ENCODE assay signal across 1 cellular context in the genomic region with DNA sequence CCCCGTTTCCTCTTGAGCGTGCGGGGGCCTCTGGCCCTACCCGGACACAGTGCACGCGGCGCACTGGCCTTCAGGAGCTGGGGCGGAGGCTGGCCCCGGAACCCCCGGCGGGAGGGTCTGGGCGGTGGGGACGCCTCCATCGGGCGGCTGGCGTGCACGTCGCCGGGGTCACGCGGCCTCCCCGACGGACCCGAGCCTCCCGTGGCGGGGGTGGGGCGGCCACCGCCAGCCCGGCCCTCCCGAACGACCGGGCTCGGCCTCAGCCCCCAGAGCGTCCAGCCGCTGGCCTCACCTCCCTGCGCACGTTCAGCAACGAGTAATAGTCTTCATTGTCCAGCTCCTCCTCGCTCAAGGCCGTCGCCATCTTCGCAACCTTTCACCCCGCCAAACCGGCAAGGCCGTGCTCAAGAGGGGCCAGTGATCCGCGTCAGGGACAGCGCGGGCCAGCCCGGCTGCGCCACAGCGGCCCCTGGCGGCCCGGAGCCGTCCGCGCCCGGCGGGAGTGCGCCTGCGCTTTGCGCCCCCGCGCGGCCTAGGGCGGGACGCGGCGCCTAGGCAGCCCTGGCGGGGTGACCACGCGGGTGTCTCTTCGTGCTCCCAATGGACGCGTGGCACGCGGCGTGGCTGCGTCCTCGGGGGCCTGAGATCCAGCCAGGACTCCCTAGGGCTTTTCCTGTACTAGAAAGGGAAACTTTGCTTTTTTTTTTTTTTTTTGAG.
TF ChIP-seq lines count a peak whose summit lies in the region.

A gene with protein sequence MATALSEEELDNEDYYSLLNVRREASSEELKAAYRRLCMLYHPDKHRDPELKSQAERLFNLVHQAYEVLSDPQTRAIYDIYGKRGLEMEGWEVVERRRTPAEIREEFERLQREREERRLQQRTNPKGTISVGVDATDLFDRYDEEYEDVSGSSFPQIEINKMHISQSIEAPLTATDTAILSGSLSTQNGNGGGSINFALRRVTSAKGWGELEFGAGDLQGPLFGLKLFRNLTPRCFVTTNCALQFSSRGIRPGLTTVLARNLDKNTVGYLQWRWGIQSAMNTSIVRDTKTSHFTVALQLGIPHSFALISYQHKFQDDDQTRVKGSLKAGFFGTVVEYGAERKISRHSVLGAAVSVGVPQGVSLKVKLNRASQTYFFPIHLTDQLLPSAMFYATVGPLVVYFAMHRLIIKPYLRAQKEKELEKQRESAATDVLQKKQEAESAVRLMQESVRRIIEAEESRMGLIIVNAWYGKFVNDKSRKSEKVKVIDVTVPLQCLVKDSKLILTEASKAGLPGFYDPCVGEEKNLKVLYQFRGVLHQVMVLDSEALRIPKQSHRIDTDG (minus strand): TSS at position 380 of the 717 bp plus-strand sequence. CDS start 16 bp downstream, at position 364.

TF ChIP-seq in K562, 482 proteins besides CTCF, POLR2A, EP300 and RAD21 (continued from another document and continues in another):
- TF ChIP-seq ZNF318 (IDR thresholded peaks at IDR 0.05; ENCODE audit: borderline replicate concordance in 1 of 2, low read depth in 1 of 2) = no peak
- peak; percentile 34; the same call in 1 of the 2 replicates for TF ChIP-seq SMC3 (conservative IDR thresholded peaks at IDR 0.05; ENCODE audit: insufficient read depth, low read depth, low read length)
- TF ChIP-seq, protein P1, sequence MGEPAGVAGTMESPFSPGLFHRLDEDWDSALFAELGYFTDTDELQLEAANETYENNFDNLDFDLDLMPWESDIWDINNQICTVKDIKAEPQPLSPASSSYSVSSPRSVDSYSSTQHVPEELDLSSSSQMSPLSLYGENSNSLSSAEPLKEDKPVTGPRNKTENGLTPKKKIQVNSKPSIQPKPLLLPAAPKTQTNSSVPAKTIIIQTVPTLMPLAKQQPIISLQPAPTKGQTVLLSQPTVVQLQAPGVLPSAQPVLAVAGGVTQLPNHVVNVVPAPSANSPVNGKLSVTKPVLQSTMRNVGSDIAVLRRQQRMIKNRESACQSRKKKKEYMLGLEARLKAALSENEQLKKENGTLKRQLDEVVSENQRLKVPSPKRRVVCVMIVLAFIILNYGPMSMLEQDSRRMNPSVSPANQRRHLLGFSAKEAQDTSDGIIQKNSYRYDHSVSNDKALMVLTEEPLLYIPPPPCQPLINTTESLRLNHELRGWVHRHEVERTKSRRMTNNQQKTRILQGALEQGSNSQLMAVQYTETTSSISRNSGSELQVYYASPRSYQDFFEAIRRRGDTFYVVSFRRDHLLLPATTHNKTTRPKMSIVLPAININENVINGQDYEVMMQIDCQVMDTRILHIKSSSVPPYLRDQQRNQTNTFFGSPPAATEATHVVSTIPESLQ (CRISPR knock-in tag; IDR thresholded peaks at IDR 0.05) = peak; percentile 100
- peak; percentile 94 for TF ChIP-seq CCNT2 (IDR thresholded peaks at IDR 0.05; ENCODE audit: borderline replicate concordance, extremely low read depth, insufficient read length, low read depth, low read length)
- TF ChIP-seq GTF2A2 (tag; IDR thresholded peaks at IDR 0.05) = peak; percentile 71
- TF ChIP-seq DMBX1 (CRISPR knock-in tag; IDR thresholded peaks at IDR 0.05; ENCODE audit: borderline replicate concordance) = peak; percentile 94
- TF ChIP-seq CXXC5 (CRISPR knock-in tag; IDR thresholded peaks at IDR 0.05) = peak; percentile 99
- TF ChIP-seq IFI16 (CRISPR knock-in tag; IDR thresholded peaks at IDR 0.05) = no peak
- no peak for TF ChIP-seq LARP7 (IDR thresholded peaks at IDR 0.05)
- TF ChIP-seq NFATC3 (IDR thresholded peaks at IDR 0.05) = no peak
- TF ChIP-seq SPI1 (IDR thresholded peaks at IDR 0.05; ENCODE audit: borderline replicate concordance, low read depth, low read length) = no peak
- no peak for TF ChIP-seq CHAMP1 (IDR thresholded peaks at IDR 0.05)
- TF ChIP-seq BMI1 (IDR thresholded peaks at IDR 0.05; ENCODE audit: low read length) = peak; percentile 52; the same call in 1 of the 2 replicates
- peak; percentile 54 to 98; a peak in 1 of 4 replicates for TF ChIP-seq HDAC1 (IDR thresholded peaks at IDR 0.05)
- 0 out of 2 replicates have a peak, but pooled peaks have one; percentile 3 for TF ChIP-seq CBFA2T3 (IDR thresholded peaks at IDR 0.05)
- TF ChIP-seq, protein P2, sequence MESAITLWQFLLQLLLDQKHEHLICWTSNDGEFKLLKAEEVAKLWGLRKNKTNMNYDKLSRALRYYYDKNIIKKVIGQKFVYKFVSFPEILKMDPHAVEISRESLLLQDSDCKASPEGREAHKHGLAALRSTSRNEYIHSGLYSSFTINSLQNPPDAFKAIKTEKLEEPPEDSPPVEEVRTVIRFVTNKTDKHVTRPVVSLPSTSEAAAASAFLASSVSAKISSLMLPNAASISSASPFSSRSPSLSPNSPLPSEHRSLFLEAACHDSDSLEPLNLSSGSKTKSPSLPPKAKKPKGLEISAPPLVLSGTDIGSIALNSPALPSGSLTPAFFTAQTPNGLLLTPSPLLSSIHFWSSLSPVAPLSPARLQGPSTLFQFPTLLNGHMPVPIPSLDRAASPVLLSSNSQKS (CRISPR knock-in tag; IDR thresholded peaks at IDR 0.05) = no peak
- TF ChIP-seq EWSR1 (IDR thresholded peaks at IDR 0.05; ENCODE audit: borderline replicate concordance, low read depth, partially characterized antibody) = no peak
- TF ChIP-seq, protein P3, sequence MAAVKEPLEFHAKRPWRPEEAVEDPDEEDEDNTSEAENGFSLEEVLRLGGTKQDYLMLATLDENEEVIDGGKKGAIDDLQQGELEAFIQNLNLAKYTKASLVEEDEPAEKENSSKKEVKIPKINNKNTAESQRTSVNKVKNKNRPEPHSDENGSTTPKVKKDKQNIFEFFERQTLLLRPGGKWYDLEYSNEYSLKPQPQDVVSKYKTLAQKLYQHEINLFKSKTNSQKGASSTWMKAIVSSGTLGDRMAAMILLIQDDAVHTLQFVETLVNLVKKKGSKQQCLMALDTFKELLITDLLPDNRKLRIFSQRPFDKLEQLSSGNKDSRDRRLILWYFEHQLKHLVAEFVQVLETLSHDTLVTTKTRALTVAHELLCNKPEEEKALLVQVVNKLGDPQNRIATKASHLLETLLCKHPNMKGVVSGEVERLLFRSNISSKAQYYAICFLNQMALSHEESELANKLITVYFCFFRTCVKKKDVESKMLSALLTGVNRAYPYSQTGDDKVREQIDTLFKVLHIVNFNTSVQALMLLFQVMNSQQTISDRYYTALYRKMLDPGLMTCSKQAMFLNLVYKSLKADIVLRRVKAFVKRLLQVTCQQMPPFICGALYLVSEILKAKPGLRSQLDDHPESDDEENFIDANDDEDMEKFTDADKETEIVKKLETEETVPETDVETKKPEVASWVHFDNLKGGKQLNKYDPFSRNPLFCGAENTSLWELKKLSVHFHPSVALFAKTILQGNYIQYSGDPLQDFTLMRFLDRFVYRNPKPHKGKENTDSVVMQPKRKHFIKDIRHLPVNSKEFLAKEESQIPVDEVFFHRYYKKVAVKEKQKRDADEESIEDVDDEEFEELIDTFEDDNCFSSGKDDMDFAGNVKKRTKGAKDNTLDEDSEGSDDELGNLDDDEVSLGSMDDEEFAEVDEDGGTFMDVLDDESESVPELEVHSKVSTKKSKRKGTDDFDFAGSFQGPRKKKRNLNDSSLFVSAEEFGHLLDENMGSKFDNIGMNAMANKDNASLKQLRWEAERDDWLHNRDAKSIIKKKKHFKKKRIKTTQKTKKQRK (IDR thresholded peaks at IDR 0.05; ENCODE audit: borderline replicate concordance, low read depth, low read length) = peak; percentile 42; the same call in 1 of the 2 replicates
- TF ChIP-seq E2F3 (CRISPR knock-in tag; IDR thresholded peaks at IDR 0.05) = peak; percentile 92
- TF ChIP-seq, protein P4, sequence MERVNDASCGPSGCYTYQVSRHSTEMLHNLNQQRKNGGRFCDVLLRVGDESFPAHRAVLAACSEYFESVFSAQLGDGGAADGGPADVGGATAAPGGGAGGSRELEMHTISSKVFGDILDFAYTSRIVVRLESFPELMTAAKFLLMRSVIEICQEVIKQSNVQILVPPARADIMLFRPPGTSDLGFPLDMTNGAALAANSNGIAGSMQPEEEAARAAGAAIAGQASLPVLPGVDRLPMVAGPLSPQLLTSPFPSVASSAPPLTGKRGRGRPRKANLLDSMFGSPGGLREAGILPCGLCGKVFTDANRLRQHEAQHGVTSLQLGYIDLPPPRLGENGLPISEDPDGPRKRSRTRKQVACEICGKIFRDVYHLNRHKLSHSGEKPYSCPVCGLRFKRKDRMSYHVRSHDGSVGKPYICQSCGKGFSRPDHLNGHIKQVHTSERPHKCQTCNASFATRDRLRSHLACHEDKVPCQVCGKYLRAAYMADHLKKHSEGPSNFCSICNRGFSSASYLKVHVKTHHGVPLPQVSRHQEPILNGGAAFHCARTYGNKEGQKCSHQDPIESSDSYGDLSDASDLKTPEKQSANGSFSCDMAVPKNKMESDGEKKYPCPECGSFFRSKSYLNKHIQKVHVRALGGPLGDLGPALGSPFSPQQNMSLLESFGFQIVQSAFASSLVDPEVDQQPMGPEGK (CRISPR knock-in tag; IDR thresholded peaks at IDR 0.05; ENCODE audit: borderline replicate concordance) = no peak
- TF ChIP-seq ZNF583 (CRISPR knock-in tag; IDR thresholded peaks at IDR 0.05) = no peak; the same call in 1 of the 2 replicates
- 0 out of 2 replicates have a peak, but pooled peaks have one; percentile 56 for TF ChIP-seq SLC30A9 (CRISPR knock-in tag; IDR thresholded peaks at IDR 0.05)
- TF ChIP-seq ZNF507 (tag; conservative IDR thresholded peaks at IDR 0.05) = no peak
- TF ChIP-seq ZNF133 (CRISPR knock-in tag; IDR thresholded peaks at IDR 0.05) = 0 out of 2 replicates have a peak, but pooled peaks have one; percentile 54
- TF ChIP-seq NBN (IDR thresholded peaks at IDR 0.05; ENCODE audit: low read depth) = no peak
- TF ChIP-seq XRCC4 (IDR thresholded peaks at IDR 0.05; ENCODE audit: extremely low read depth, insufficient read depth, insufficient read length) = no peak
- peak; percentile 65; the same call in 1 of the 2 replicates for TF ChIP-seq ZBTB9 (CRISPR knock-in tag; IDR thresholded peaks at IDR 0.05)
- no peak for TF ChIP-seq SNRNP70 (optimal IDR thresholded peaks at IDR 0.05; ENCODE audit: low read depth, low read length)
